ENCODE assay signal across 9 cellular contexts in the genomic region with DNA sequence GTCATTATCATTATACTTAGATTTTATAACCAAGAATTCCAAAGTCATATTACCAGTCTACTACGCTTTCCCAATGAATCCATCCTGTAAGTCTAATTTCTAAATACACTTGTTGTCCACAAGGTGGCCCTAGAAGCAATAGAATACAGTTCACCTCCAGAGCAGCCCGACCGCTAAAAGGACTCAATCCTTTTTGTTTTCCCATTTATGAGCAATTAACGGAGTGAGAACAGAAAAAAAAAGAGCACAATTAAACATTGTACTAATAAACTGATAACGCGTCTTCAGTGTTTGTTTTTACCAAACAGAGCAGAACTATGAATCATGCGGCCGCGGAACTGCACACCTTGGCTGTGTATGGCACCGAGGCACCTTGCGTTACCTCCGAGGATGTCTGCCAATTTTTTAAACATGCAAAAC.
DNase-seq lines count a peak whose midpoint lies in the region; ATAC-seq, FAIRE-seq and TF ChIP-seq lines count a peak whose summit lies in the region.
"Had no signal": no experiment of that assay in that cellular context is flagged by ENCODE, and none has a peak within 500 bp of the region (broad histone marks: within the 10 kb centered on the region; RNA-seq: fewer than 3 reads in every experiment).

No MANE protein-coding gene starts in this region.

- peaks cover 23% of the 10 kb centered on the region for H3K4me1 Mint-ChIP-seq in nephron

- no peaks in the 10 kb centered on the region for H3K36me3 ChIP-seq in WERI-Rb-1

- no peak overlapping the region for H3K27ac ChIP-seq in WERI-Rb-1

- H3K27me3 Mint-ChIP-seq in nephron (ENCODE audit: low read depth): peaks cover 4% of the 10 kb centered on the region

- H3K9me3 Mint-ChIP-seq in nephron: peaks cover 8% of the 10 kb centered on the region
- H3K9me3 Mint-ChIP-seq: T-helper 1 cell treated with Interleukin-12 subunit alpha and Interleukin-12 subunit beta and Interleukin-4 antibody, amounts not matched to agents 30 μg/mL and 1 μg/mL, for 36 hours had no signal

- DNase-seq in CD1c-positive myeloid dendritic cell (ENCODE audit: extremely low spot score): peak; percentile 68
- no peak for DNase-seq in GM19239 (ENCODE audit: insufficient read length, low spot score)
- DNase-seq in NCI-H1694 treated with DMSO at 0.1 percent for 48 hours (lab: John Stamatoyannopoulos, UW): peak; percentile 38
- DNase-seq in WERI-Rb-1: peak; percentile 28
- DNase-seq in fibroblast of villous mesenchyme (ENCODE audit: low read depth): peak; percentile 88

- H3K27me3 ChIP-seq in WERI-Rb-1 (ENCODE audit: insufficient read depth, low read depth, severe bottlenecking): no peaks in the 10 kb centered on the region

- no peak for ATAC-seq in HG02981 (IDR thresholded peaks at IDR 0.05; ENCODE audit: unreplicated experiment)
- ATAC-seq in HG03378 (IDR thresholded peaks at IDR 0.05; ENCODE audit: unreplicated experiment): no peak

- H3K4me3 Mint-ChIP-seq in nephron: peak overlapping the region; percentile 79 to 86 (median 85)
- H3K4me3 Mint-ChIP-seq: T-helper 1 cell treated with Interleukin-12 subunit alpha and Interleukin-12 subunit beta and Interleukin-4 antibody, amounts not matched to agents 30 μg/mL and 1 μg/mL, for 36 hours had no signal

- TF ChIP-seq CTCF in WERI-Rb-1 (IDR thresholded peaks at IDR 0.05; ENCODE audit: low read depth, low read length) (peak; percentile 19; the same call in 1 of the 2 replicates), fibroblast of villous mesenchyme (IDR thresholded peaks at IDR 0.05; ENCODE audit: insufficient read depth, low read depth, low read length) (peak; percentile 67), nephron (IDR thresholded peaks at IDR 0.05; ENCODE audit: unreplicated experiment in 3 of 3) (peak; percentile 81 to 90 (median 82))

- H3K27ac Mint-ChIP-seq in nephron: peak overlapping the region; percentile 49 to 78 (median 65)
- H3K27ac Mint-ChIP-seq: T-helper 1 cell treated with Interleukin-12 subunit alpha and Interleukin-12 subunit beta and Interleukin-4 antibody, amounts not matched to agents 30 μg/mL and 1 μg/mL, for 36 hours had no signal

- H3K36me3 Mint-ChIP-seq in nephron (ENCODE audit: low read depth): no peaks in the 10 kb centered on the region

- peak overlapping the region; percentile 72 for H3K4me3 ChIP-seq in WERI-Rb-1 (ENCODE audit: low read depth, low read length)
- H3K4me3 ChIP-seq in fibroblast of villous mesenchyme (ENCODE audit: low read depth, low read length): peak overlapping the region; percentile 50

- H3K9me3 ChIP-seq in WERI-Rb-1 (ENCODE audit: severe bottlenecking): no peaks in the 10 kb centered on the region

- FAIRE-seq in GM19239 (lab: Jason Lieb, UNC): peak; percentile 85

Comparison
In these comparisons a context has a peak if more than half of its experiments do, and no peak if none do; other contexts are left out.
1. CTCF ChIP-seq: peak in every context shown above with its lines; median percentile 82 in nephron; 67 in fibroblast of villous mesenchyme; 19 in WERI-Rb-1.